Comparison of ENCODE assay signal across 28 cellular contexts in the genomic region with DNA sequence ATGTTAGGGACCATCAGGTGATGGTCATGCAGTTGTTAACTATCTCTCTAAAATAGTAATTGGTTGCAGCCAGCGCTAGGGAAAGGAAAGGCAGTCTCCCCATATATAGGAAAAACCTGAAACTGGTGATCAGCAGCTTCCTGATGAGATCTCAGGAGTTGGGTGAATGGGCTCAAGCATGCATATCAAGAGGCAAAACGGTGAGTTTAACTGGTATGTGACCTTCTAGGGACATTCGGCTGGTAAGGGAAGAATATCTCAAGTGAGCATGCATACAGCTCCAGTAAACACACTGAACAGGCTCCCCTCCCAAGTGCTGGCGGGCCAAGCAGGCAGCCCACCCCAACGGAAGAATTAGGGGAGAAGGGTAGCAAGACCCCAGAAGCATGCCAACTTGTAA. TPM values are rescaled to one million over a fixed set of nuclear protein-coding genes. Genes with fewer than 3 reads are reported as not detected.
A peak's percentile ranks its signal among the peaks of the same experiment; 100 is the strongest.
DNase-seq lines count a peak whose midpoint lies in the region; ATAC-seq and TF ChIP-seq lines count a peak whose summit lies in the region.
"Had no signal": no experiment of that assay in that cellular context is flagged by ENCODE, and none has a peak within 500 bp of the region (broad histone marks: within the 10 kb centered on the region; RNA-seq: fewer than 3 reads in every experiment).

No MANE protein-coding gene starts in this region.

- H4K5ac ChIP-seq in mesendoderm (ENCODE audit: low read length) = no peak overlapping the region

- no peak overlapping the region for H4K8ac ChIP-seq in mesendoderm (ENCODE audit: low read depth, low read length)

- ATAC-seq in HG03439 (IDR thresholded peaks at IDR 0.05; ENCODE audit: unreplicated experiment) (no peak), right cardiac atrium (no peak)
- ATAC-seq: PC-3 had no signal

- DNase-seq in DMS53 (lab: John Stamatoyannopoulos, UW) (peak; percentile 1), DMS53 treated with DMSO at 0.1 percent for 48 hours (lab: John Stamatoyannopoulos, UW; ENCODE audit: unreplicated experiment) (no peak), epithelial cell of proximal tubule (ENCODE audit: low read depth) (peak; percentile 12), mesendoderm (peak; percentile 8), thyroid gland (peak; percentile 10 to 15), NCI-H1930 (lab: John Stamatoyannopoulos, UW) (no peak), right cardiac atrium (no peak)
- DNase-seq: BE2C; CD8-positive, alpha-beta memory T cell; DMS 273 treated with DMSO at 0.1 percent for 48 hours; HFFc6; Karpas-422; NCI-H1092 treated with DMSO at 0.1 percent for 48 hours; NCI-H1436; NCI-H2029; NCI-H446; NCI-H526; NCI-H82; NK-92 treated with Interleukin-12 subunit alpha and Interleukin-12 subunit beta, amount 100 ng/mL, for 24 hours; SK-N-SH; SW 1271 had no signal

- no peak overlapping the region for H2AK5ac ChIP-seq in mesendoderm (ENCODE audit: low read length)

- H3K4me3 ChIP-seq in epithelial cell of proximal tubule (ENCODE audit: low read depth, low read length) (no peak overlapping the region), mesendoderm (ENCODE audit: low read length) (no peak overlapping the region), thyroid gland (replicated peaks in 1 of 3) (no peak overlapping the region), right cardiac atrium (ENCODE audit: low read length) (no peak overlapping the region)
- H3K4me3 ChIP-seq: HAP-1 had no signal

- H3K4me1 ChIP-seq in mesendoderm (ENCODE audit: control insufficient read depth, low read depth, low read length) (no peaks in the 10 kb centered on the region), thyroid gland (peaks cover 5 to 6% of the 10 kb centered on the region in 2 donors), right cardiac atrium (ENCODE audit: control insufficient read depth, insufficient read depth, low read length) (no peaks in the 10 kb centered on the region)

- H3K36me3 ChIP-seq in mesendoderm (ENCODE audit: control insufficient read depth, insufficient read depth, low read length) (no peaks in the 10 kb centered on the region), thyroid gland (no peaks in the 10 kb centered on the region)
- H3K36me3 ChIP-seq: BE2C, HAP-1 had no signal

- H3K9me3 ChIP-seq in thyroid gland (no peaks in the 10 kb centered on the region), right cardiac atrium (ENCODE audit: control insufficient read depth, low read length) (no peaks in the 10 kb centered on the region)
- H3K9me3 ChIP-seq: BE2C, HAP-1, SK-N-SH had no signal

- H3K27ac ChIP-seq in mesendoderm (ENCODE audit: low read depth, low read length) (no peak overlapping the region), thyroid gland (no peak overlapping the region), right cardiac atrium (ENCODE audit: low read length) (no peak overlapping the region)
- H3K27ac ChIP-seq: 22Rv1, HL-60 had no signal

- no peak overlapping the region for H3K56ac ChIP-seq in mesendoderm (ENCODE audit: low read length)

- TF ChIP-seq POLR2A in thyroid gland (IDR thresholded peaks at IDR 0.05) = no peak

- WGBS in mesendoderm (ENCODE audit: extremely low coverage, insufficient coverage, low lambda C conversion rate) = no CpG with 5 or more reads among the region's 5 CpGs
- WGBS in thyroid gland, 2 donors = 35 to 41% methylated on average over 5 of the region's 5 CpGs
- WGBS in right cardiac atrium = 69% methylated on average over 5 of the region's 5 CpGs

- no peaks in the 10 kb centered on the region for H3K79me1 ChIP-seq in mesendoderm (ENCODE audit: low read length)

- intact Hi-C loops in thyroid gland (cut with DNase I) (no loop called here), right cardiac atrium (cut with DNase I) (no loop called here)

- H3K27me3 ChIP-seq in mesendoderm (ENCODE audit: insufficient read depth, low read length, poor library complexity) (no peaks in the 10 kb centered on the region), thyroid gland (no peaks in the 10 kb centered on the region), right cardiac atrium (ENCODE audit: control insufficient read depth, insufficient read depth) (no peaks in the 10 kb centered on the region)
- H3K27me3 ChIP-seq: BE2C had no signal

- no peak overlapping the region for H3K4ac ChIP-seq in mesendoderm (ENCODE audit: low read depth, low read length)

- no peak overlapping the region for H3K4me2 ChIP-seq in mesendoderm (ENCODE audit: low read length)
- H3K4me2 ChIP-seq: SK-N-SH had no signal

- H3K18ac ChIP-seq in mesendoderm (ENCODE audit: low read length) = no peak overlapping the region

- H2BK5ac ChIP-seq in mesendoderm (ENCODE audit: low read length) = no peak overlapping the region

- no peak overlapping the region for H2BK15ac ChIP-seq in mesendoderm (replicated peaks; ENCODE audit: low read depth)

- H2BK120ac ChIP-seq in mesendoderm (ENCODE audit: low read depth, low read length) = no peak overlapping the region

- no peak overlapping the region for H3K23ac ChIP-seq in mesendoderm (ENCODE audit: low read length)

- TF ChIP-seq CTCF in epithelial cell of proximal tubule (conservative IDR thresholded peaks at IDR 0.05; ENCODE audit: low read depth, low read length) = no peak
- no peak for TF ChIP-seq CTCF in thyroid gland (IDR thresholded peaks at IDR 0.05)

- H3K79me2 ChIP-seq in mesendoderm (ENCODE audit: control insufficient read depth, insufficient read depth, low read length) = no peaks in the 10 kb centered on the region

- H3K9ac ChIP-seq in mesendoderm (ENCODE audit: low read length) = no peak overlapping the region
- H3K9ac ChIP-seq: SK-N-SH had no signal

RNA-seq across cellular contexts. Expression of a gene that starts 49.3 kb away (rescaled TPM):
- 0.07 and 0.52 TPM in 2 replicates for total RNA-seq in epithelial cell of proximal tubule
- polyA plus RNA-seq in mesendoderm (2013, experiment 1 of 2) = 0.81 TPM
- 0.74 TPM for polyA plus RNA-seq in mesendoderm (2013, experiment 2 of 2)
- total RNA-seq in thyroid gland = 1 to 10 TPM in 1 of 4 donors, under 1 TPM in 1, not detected in 2; 0.56 to 1.5 TPM
- total RNA-seq in right cardiac atrium = 1 to 10 TPM in 1 of 4 donors, under 1 TPM in 2, not detected in 1; 0.29 to 2.1 (median 0.48) TPM
- 0.05 TPM for polyA plus RNA-seq in right cardiac atrium
- total RNA-seq: CD8-positive, alpha-beta memory T cell; M059J; PC-3 had no signal
- polyA plus RNA-seq: CD14-positive monocyte; CD8-positive, alpha-beta memory T cell; SK-N-SH had no signal

Comparison
In these comparisons a context has a peak if more than half of its experiments do, and no peak if none do; other contexts are left out.
1. DNase-seq: peak in DMS53 (single experiment), epithelial cell of proximal tubule (single experiment), mesendoderm (single experiment) and thyroid gland (2 of 2); none in DMS53 treated with DMSO at 0.1 percent for 48 hours (single experiment), NCI-H1930 (0 of 2) and right cardiac atrium (0 of 3).